ENCODE assay signal across 8 cellular contexts in genomic region chr6:152863618-152864326, GRCh38.
A peak's percentile ranks its signal among the peaks of the same experiment; 100 is the strongest.
DNase-seq lines count a peak whose midpoint lies in the region; ATAC-seq, FAIRE-seq and TF ChIP-seq lines count a peak whose summit lies in the region.

No MANE protein-coding gene starts in this region.

- H3K9me3 Mint-ChIP-seq in activated T-cell treated with anti-CD3 and anti-CD28 coated beads, Interleukin-2, amount 50 U/mL, for 72 hours, result no peaks in the 10 kb centered on the region
- H3K9me3 Mint-ChIP-seq in type B pancreatic cell, result no peaks in the 10 kb centered on the region

- no peaks in the 10 kb centered on the region for H3K36me3 Mint-ChIP-seq in activated T-cell treated with anti-CD3 and anti-CD28 coated beads, Interleukin-2, amount 50 U/mL, for 72 hours (ENCODE audit: insufficient read depth in 2 of 2)
- H3K36me3 Mint-ChIP-seq in type B pancreatic cell, result no peaks in the 10 kb centered on the region

- H3K4me3 Mint-ChIP-seq in activated T-cell treated with anti-CD3 and anti-CD28 coated beads, Interleukin-2, amount 50 U/mL, for 72 hours, result no peak overlapping the region
- no peak overlapping the region for H3K4me3 Mint-ChIP-seq in type B pancreatic cell

- H3K27ac Mint-ChIP-seq in activated T-cell treated with anti-CD3 and anti-CD28 coated beads, Interleukin-2, amount 50 U/mL, for 72 hours, result no peak overlapping the region
- H3K27ac Mint-ChIP-seq in type B pancreatic cell, result no peak overlapping the region

- peak; percentile 64 for TF ChIP-seq CTCF in fibroblast of the aortic adventitia (IDR thresholded peaks at IDR 0.05; ENCODE audit: insufficient read depth, low read length)
- TF ChIP-seq CTCF in type B pancreatic cell (conservative IDR thresholded peaks at IDR 0.05), result peak; percentile 86

- H3K27me3 Mint-ChIP-seq in activated T-cell treated with anti-CD3 and anti-CD28 coated beads, Interleukin-2, amount 50 U/mL, for 72 hours (ENCODE audit: low read depth), result peaks cover 16% of the 10 kb centered on the region
- H3K27me3 Mint-ChIP-seq in type B pancreatic cell, result no peaks in the 10 kb centered on the region

- no peak overlapping the region for H3K4me3 ChIP-seq in fibroblast of the aortic adventitia (ENCODE audit: low read depth, low read length)

- FAIRE-seq in HTR-8/SVneo (lab: Jason Lieb, UNC), result no peak
- peak; percentile 4 for FAIRE-seq in RCC 7860 (lab: Jason Lieb, UNC)

- DNase-seq in DMS53 treated with DMSO at 0.1 percent for 48 hours (lab: John Stamatoyannopoulos, UW; ENCODE audit: unreplicated experiment) (peak; percentile 64), HTR-8/SVneo (ENCODE audit: insufficient read length, low spot score) (peak; percentile 22), RCC 7860 (ENCODE audit: low spot score) (peak; percentile 20), fibroblast of the aortic adventitia (ENCODE audit: low read depth) (peak; percentile 86), occipital lobe (lab: John Stamatoyannopoulos, UW) (peak; percentile 6), type B pancreatic cell (ENCODE audit: extremely low spot score, unreplicated experiment) (no peak)
- peak; percentile 63 to 66 for DNase-seq in activated T-cell treated with anti-CD3 and anti-CD28 coated beads, Interleukin-2, amount 50 U/mL, for 72 hours

- no peaks in the 10 kb centered on the region for H3K4me1 Mint-ChIP-seq in activated T-cell treated with anti-CD3 and anti-CD28 coated beads, Interleukin-2, amount 50 U/mL, for 72 hours (ENCODE audit: low read depth)
- no peaks in the 10 kb centered on the region for H3K4me1 Mint-ChIP-seq in type B pancreatic cell (ENCODE audit: unreplicated experiment)

- peak; percentile 88 for ATAC-seq in GM21515 (IDR thresholded peaks at IDR 0.05; ENCODE audit: unreplicated experiment)
- ATAC-seq in activated T-cell treated with anti-CD3 and anti-CD28 coated beads, Interleukin-2, amount 50 U/mL, for 72 hours (replicated peaks in 1 of 2), result peak; percentile 72 to 74
